10 cellular contexts compared by ENCODE assay signal in genomic region chr5:160923927-160924705, GRCh38.
DNase-seq lines count a peak whose midpoint lies in the region; ATAC-seq and TF ChIP-seq lines count a peak whose summit lies in the region.
"Had no signal": no experiment of that assay in that cellular context is flagged by ENCODE, and none has a peak within 500 bp of the region (broad histone marks: within the 10 kb centered on the region; RNA-seq: fewer than 3 reads in every experiment).

No MANE protein-coding gene starts in this region.

- H3K27ac Mint-ChIP-seq in WTC11 = peak overlapping the region; percentile 64; the same call in 1 of the 2 replicates
- no peak overlapping the region for H3K27ac Mint-ChIP-seq in HFFc6

- ATAC-seq in WTC11 (peak; percentile 88), lower lobe of right lung (peak; percentile 91 to 92), HG03196 (IDR thresholded peaks at IDR 0.05; ENCODE audit: unreplicated experiment) (no peak)

- intact Hi-C loops in lower lobe of right lung (cut with DNase I) = no loop called here

- POLR2A ChIA-PET in WTC11 (lab: Charles Lee) = interaction anchor here (1.1 kb wide), 1 partner anchor 306 kb away, joined by 3 read pairs; no protein-coding TSS in a partner anchor

- no peaks in the 10 kb centered on the region for H3K27me3 Mint-ChIP-seq in WTC11 (ENCODE audit: low read depth)
- H3K27me3 Mint-ChIP-seq in HFFc6 (ENCODE audit: insufficient read depth) = no peaks in the 10 kb centered on the region

- H3K4me3 ChIP-seq in lower lobe of right lung = no peak overlapping the region

- no peaks in the 10 kb centered on the region for H3K36me3 Mint-ChIP-seq in WTC11
- H3K36me3 Mint-ChIP-seq in HFFc6 (ENCODE audit: low read depth) = no peaks in the 10 kb centered on the region

- CTCF ChIA-PET in WTC11 (lab: Charles Lee) = no interaction called here

- TF ChIP-seq POLR2A in erythroblast (IDR thresholded peaks at IDR 0.05; ENCODE audit: low read length) = no peak

- no peaks in the 10 kb centered on the region for H3K9me3 ChIP-seq in lower lobe of right lung

- no peaks in the 10 kb centered on the region for H3K27me3 ChIP-seq in lower lobe of right lung (ENCODE audit: low read depth)

- DNase-seq in SIG-M5 treated with dmso at 0.1 percent for 504 hours (lab: John Stamatoyannopoulos, UW; ENCODE audit: unreplicated experiment) = peak; percentile 59
- no peak for DNase-seq in SIG-M5 (lab: John Stamatoyannopoulos, UW)
- peak; percentile 13 for DNase-seq in WTC11 (ENCODE audit: low spot score)
- peak; percentile 59 for DNase-seq in lower lobe of right lung
- no peak for DNase-seq in HFFc6
- no peak for DNase-seq in activated CD4-positive, alpha-beta T cell treated with anti-CD3 and anti-CD28 coated beads for 48 hours
- no peak for DNase-seq in erythroblast (lab: John Stamatoyannopoulos, UW)
- DNase-seq: cortex of kidney, SHP77 had no signal

- H3K4me1 Mint-ChIP-seq in WTC11 = peaks cover 43% of the 10 kb centered on the region
- H3K4me1 Mint-ChIP-seq in HFFc6 (ENCODE audit: low read depth) = no peaks in the 10 kb centered on the region

- peaks cover 30% of the 10 kb centered on the region for H3K4me1 ChIP-seq in lower lobe of right lung

- TF ChIP-seq CTCF in WTC11 (IDR thresholded peaks at IDR 0.05) (no peak), lower lobe of right lung (IDR thresholded peaks at IDR 0.05) (no peak), HFFc6 (IDR thresholded peaks at IDR 0.05) (no peak)

- H3K9me3 Mint-ChIP-seq in WTC11 = no peaks in the 10 kb centered on the region
- no peaks in the 10 kb centered on the region; the same call in none of the 2 replicates for H3K9me3 Mint-ChIP-seq in HFFc6

- no peak overlapping the region for H3K27ac ChIP-seq in lower lobe of right lung

- H3K36me3 ChIP-seq in lower lobe of right lung = no peaks in the 10 kb centered on the region

- H3K4me3 Mint-ChIP-seq in WTC11 = no peak overlapping the region
- H3K4me3 Mint-ChIP-seq in HFFc6 = no peak overlapping the region

TF ChIP-seq in WTC11, 78 proteins besides CTCF, POLR2A, EP300 and RAD21:
- no peak for TF ChIP-seq GRHL2 (CRISPR knock-in tag; IDR thresholded peaks at IDR 0.05; ENCODE audit: insufficient replicate concordance, severe bottlenecking)

Comparison
In these comparisons a context has a peak if more than half of its experiments do, and no peak if none do; other contexts are left out.
1. DNase-seq: peak in SIG-M5 treated with dmso at 0.1 percent for 504 hours (single experiment), WTC11 (single experiment) and lower lobe of right lung (single experiment); none in SIG-M5 (single experiment), HFFc6 (single experiment), activated CD4-positive, alpha-beta T cell treated with anti-CD3 and anti-CD28 coated beads for 48 hours (single experiment) and erythroblast (0 of 2).